34 cellular contexts compared by ENCODE assay signal in genomic region chr3:56269755-56270154, GRCh38.
DNase-seq lines count a peak whose midpoint lies in the region; ATAC-seq, FAIRE-seq and TF ChIP-seq lines count a peak whose summit lies in the region.
"Had no signal": no experiment of that assay in that cellular context is flagged by ENCODE, and none has a peak within 500 bp of the region (broad histone marks: within the 10 kb centered on the region; RNA-seq: fewer than 3 reads in every experiment).

No MANE protein-coding gene starts in this region.

- in situ Hi-C loops in G401 (cut with HindIII; ENCODE audit: low sequenced_read_pairs): no loop called here

- no peaks in the 10 kb centered on the region for H3K27me3 ChIP-seq in left ventricle myocardium inferior (ENCODE audit: low read depth)
- H3K27me3 ChIP-seq: ascending aorta had no signal

- peaks cover 6% of the 10 kb centered on the region for H3K9me3 ChIP-seq in left ventricle myocardium inferior (replicated peaks)
- H3K9me3 ChIP-seq: ascending aorta, thoracic aorta had no signal

- H3K27ac ChIP-seq in left ventricle myocardium inferior (replicated peaks): peak overlapping the region; percentile 22
- H3K27ac ChIP-seq: ascending aorta, C4-2B, thoracic aorta had no signal

- DNase-seq in AG10803 (ENCODE audit: low read depth) (peak; percentile 24), G401 (ENCODE audit: low spot score) (peak; percentile 88), choroid plexus epithelial cell (ENCODE audit: low read depth) (peak; percentile 7), left ventricle myocardium inferior (no peak), urothelium cell line (ENCODE audit: low spot score) (no peak), AG08396 (ENCODE audit: low spot score) (no peak)
- DNase-seq: ACHN; activated CD4-positive, alpha-beta memory T cell treated with anti-CD3 and anti-CD28 coated beads for 36 hours; activated CD8-positive, alpha-beta memory T cell treated with anti-CD3 and anti-CD28 coated beads, Interleukin-2, amount 50 U/mL, for 48 hours; effector CD8-positive, alpha-beta T cell; KG1; mesenchymal stem cell; NCI-H1436 treated with DMSO at 0.1 percent for 48 hours; NCI-H524; NK-92 treated with Interleukin-12 subunit alpha and Interleukin-12 subunit beta, amount 100 ng/mL, for 24 hours; occipital lobe; retina; SIG-M5; stimulated activated CD4-positive, alpha-beta T cell treated with anti-CD3 and anti-CD28 coated beads, Interleukin-12 subunit alpha, Interleukin-12 subunit beta, amount 100 ng/mL, for 4 hours; stimulated activated CD4-positive, alpha-beta T cell treated with anti-CD3 and anti-CD28 coated beads, Interleukin-4, amount 100 ng/mL, for 24 hours; stimulated activated naive B cell treated with anti-CD40 and anti-IgM and Interleukin-4, amounts not matched to agents 10 μg/mL and 1 μg/mL and 100 μg/mL, for 72 hours; T-helper 1 cell had no signal

- intact Hi-C loops in left ventricle myocardium inferior (cut with micrococcal nuclease): no loop called here

- H3K4me3 ChIP-seq in AG10803 (ENCODE audit: low read length) (no peak overlapping the region), choroid plexus epithelial cell (ENCODE audit: low read depth, low read length) (no peak overlapping the region), left ventricle myocardium inferior (no peak overlapping the region)
- H3K4me3 ChIP-seq: ascending aorta, thoracic aorta had no signal

- H3K4me1 ChIP-seq in left ventricle myocardium inferior: peaks cover 4% of the 10 kb centered on the region
- H3K4me1 ChIP-seq: ascending aorta had no signal

- TF ChIP-seq CTCF in AG10803 (conservative IDR thresholded peaks at IDR 0.05; ENCODE audit: low read length) (no peak), choroid plexus epithelial cell (conservative IDR thresholded peaks at IDR 0.05; ENCODE audit: low read depth, low read length) (no peak), left ventricle myocardium inferior (IDR thresholded peaks at IDR 0.05; ENCODE audit: borderline replicate concordance) (no peak)

- no peaks in the 10 kb centered on the region for H3K36me3 ChIP-seq in left ventricle myocardium inferior
- H3K36me3 ChIP-seq: ascending aorta, thoracic aorta had no signal

- no peak for ATAC-seq in GM19395 (IDR thresholded peaks at IDR 0.05; ENCODE audit: unreplicated experiment)
- no peak for ATAC-seq in GM19455 (IDR thresholded peaks at IDR 0.05; ENCODE audit: unreplicated experiment)
- ATAC-seq: activated CD4-positive, CD25-positive, alpha-beta regulatory T cell treated with anti-CD3 and anti-CD28 coated beads, Interleukin-2, amount 50 U/mL, for 24 hours; activated T-helper 17 cell treated with anti-CD3 and anti-CD28 coated beads, Interleukin-2, amount 50 U/mL, for 72 hours; esophagus mucosa; stimulated activated naive B cell treated with anti-CD40 and anti-IgM and Interleukin-4, amounts not matched to agents 10 μg/mL and 1 μg/mL and 100 μg/mL, for 72 hours had no signal

- no peak for FAIRE-seq in urothelium cell line (lab: Jason Lieb, UNC)
- FAIRE-seq: D721Med, G401.6, GM18507, HTR-8/SVneo had no signal

Comparison
In these comparisons a context has a peak if more than half of its experiments do, and no peak if none do; other contexts are left out.
1. DNase-seq: peak in AG10803 (single experiment), G401 (single experiment) and choroid plexus epithelial cell (single experiment); none in left ventricle myocardium inferior (single experiment), urothelium cell line (single experiment) and AG08396 (single experiment).